Comparison of ENCODE assay signal across 23 cellular contexts in the genomic region with DNA sequence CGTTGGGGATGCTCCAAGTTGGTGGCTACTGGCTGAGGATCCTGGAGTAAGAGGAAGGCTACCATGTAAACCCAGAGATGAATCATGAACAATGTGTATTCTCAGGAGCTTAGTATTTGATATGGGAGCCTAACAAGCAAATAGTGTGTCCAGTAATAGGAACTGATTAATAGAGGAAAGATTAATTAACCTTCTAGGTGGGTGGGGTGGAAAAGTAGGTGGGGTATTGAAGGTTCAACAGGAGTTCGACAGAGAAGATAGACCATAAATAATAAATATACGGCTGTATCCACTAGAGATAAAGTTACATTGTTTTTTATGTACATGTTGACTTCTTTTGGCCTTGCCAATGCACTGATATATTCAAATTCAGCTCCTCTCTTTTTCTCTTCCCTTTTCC. TPM values are rescaled to one million over a fixed set of nuclear protein-coding genes. Genes with fewer than 3 reads are reported as not detected.
DNase-seq lines count a peak whose midpoint lies in the region; ATAC-seq and FAIRE-seq lines count a peak whose summit lies in the region.
"Had no signal": no experiment of that assay in that cellular context is flagged by ENCODE, and none has a peak within 500 bp of the region (broad histone marks: within the 10 kb centered on the region; RNA-seq: fewer than 3 reads in every experiment).

No MANE protein-coding gene starts in this region.

- H3K4me3 ChIP-seq in small intestine (ENCODE audit: low read depth in 1 of 2, low read length in 2 of 2) = no peak overlapping the region

- H3K4me3 Mint-ChIP-seq in T-helper 2 cell treated with Interferon-gamma antibody and Interleukin-4, amounts not matched to agents 5 μg/mL and 100 μg/mL, for 36 hours = no peak overlapping the region
- H3K4me3 Mint-ChIP-seq in stimulated activated naive CD8-positive, alpha-beta T cell treated with anti-CD3 and anti-CD28 coated beads, Interleukin-15, Interleukin-2, amounts not matched to agents 100 ng/mL and 50 ng/mL, for 24 hours = no peak overlapping the region
- no peak overlapping the region for H3K4me3 Mint-ChIP-seq in activated T-helper 2 cell treated with anti-CD3 and anti-CD28 coated beads, Interferon-gamma antibody, Interleukin-2, Interleukin-4, amounts not matched to agents 10 μg/mL and 5 μg/mL and 100 μg/mL, durations not matched to agents 14 hours and 24 hours and 36 hours (ENCODE audit: low read depth)
- no peak overlapping the region for H3K4me3 Mint-ChIP-seq in stimulated activated effector memory CD8-positive, alpha-beta T cell treated with anti-CD3 and anti-CD28 coated beads, Interleukin-12 subunit alpha, Interleukin-12 subunit beta, amount 100 ng/mL, for 72 hours
- H3K4me3 Mint-ChIP-seq: CD14-positive monocyte had no signal

- no peaks in the 10 kb centered on the region for H3K9me3 Mint-ChIP-seq in T-helper 2 cell treated with Interferon-gamma antibody and Interleukin-4, amounts not matched to agents 5 μg/mL and 100 μg/mL, for 36 hours
- H3K9me3 Mint-ChIP-seq in stimulated activated naive CD8-positive, alpha-beta T cell treated with anti-CD3 and anti-CD28 coated beads, Interleukin-15, Interleukin-2, amounts not matched to agents 100 ng/mL and 50 ng/mL, for 24 hours = no peaks in the 10 kb centered on the region
- H3K9me3 Mint-ChIP-seq in activated T-helper 2 cell treated with anti-CD3 and anti-CD28 coated beads, Interferon-gamma antibody, Interleukin-2, Interleukin-4, amounts not matched to agents 10 μg/mL and 5 μg/mL and 100 μg/mL, durations not matched to agents 14 hours and 24 hours and 36 hours = no peaks in the 10 kb centered on the region
- H3K9me3 Mint-ChIP-seq in stimulated activated effector memory CD8-positive, alpha-beta T cell treated with anti-CD3 and anti-CD28 coated beads, Interleukin-12 subunit alpha, Interleukin-12 subunit beta, amount 100 ng/mL, for 72 hours = no peaks in the 10 kb centered on the region
- H3K9me3 Mint-ChIP-seq: CD14-positive monocyte had no signal

- H3K4me1 ChIP-seq in small intestine (ENCODE audit: control insufficient read depth in 2 of 2, insufficient read depth in 1 of 2, low read depth in 1 of 2, low read length in 1 of 2) = peaks cover 7 to 11% of the 10 kb centered on the region in 2 donors
- H3K4me1 ChIP-seq: BE2C had no signal

- H3K36me3 Mint-ChIP-seq in T-helper 2 cell treated with Interferon-gamma antibody and Interleukin-4, amounts not matched to agents 5 μg/mL and 100 μg/mL, for 36 hours (ENCODE audit: low read depth) = peaks cover 7% of the 10 kb centered on the region
- peaks cover 22% of the 10 kb centered on the region for H3K36me3 Mint-ChIP-seq in stimulated activated naive CD8-positive, alpha-beta T cell treated with anti-CD3 and anti-CD28 coated beads, Interleukin-15, Interleukin-2, amounts not matched to agents 100 ng/mL and 50 ng/mL, for 24 hours (ENCODE audit: low read depth)
- H3K36me3 Mint-ChIP-seq in activated T-helper 2 cell treated with anti-CD3 and anti-CD28 coated beads, Interferon-gamma antibody, Interleukin-2, Interleukin-4, amounts not matched to agents 10 μg/mL and 5 μg/mL and 100 μg/mL, durations not matched to agents 14 hours and 24 hours and 36 hours (ENCODE audit: low read depth) = no peaks in the 10 kb centered on the region
- H3K36me3 Mint-ChIP-seq in stimulated activated effector memory CD8-positive, alpha-beta T cell treated with anti-CD3 and anti-CD28 coated beads, Interleukin-12 subunit alpha, Interleukin-12 subunit beta, amount 100 ng/mL, for 72 hours = peaks cover 29% of the 10 kb centered on the region

- DNase-seq in T-helper 2 cell treated with Interferon-gamma antibody and Interleukin-4, amounts not matched to agents 5 μg/mL and 100 μg/mL, for 36 hours (ENCODE audit: low spot score) = no peak
- DNase-seq in T-helper 2 cell (no peak), small intestine (no peak)
- DNase-seq in stimulated activated naive CD8-positive, alpha-beta T cell treated with anti-CD3 and anti-CD28 coated beads, Interleukin-15, Interleukin-2, amounts not matched to agents 100 U/mL and 50 U/mL, for 24 hours = no peak
- DNase-seq in activated T-helper 2 cell treated with anti-CD3 and anti-CD28 coated beads, Interferon-gamma antibody, Interleukin-2, Interleukin-4, amounts not matched to agents 10 μg/mL and 5 μg/mL and 100 μg/mL, durations not matched to agents 14 hours and 24 hours and 36 hours (ENCODE audit: low spot score) = no peak
- no peak for DNase-seq in stimulated activated effector memory CD8-positive, alpha-beta T cell treated with anti-CD3 and anti-CD28 coated beads, Interleukin-12 subunit alpha, Interleukin-12 subunit beta, amount 100 ng/mL, for 72 hours (ENCODE audit: low spot score in 2 of 2)
- DNase-seq in activated effector memory CD4-positive, alpha-beta T cell treated with anti-CD3 and anti-CD28 coated beads, Interleukin-2, amount 50 U/mL, for 16 hours = no peak
- DNase-seq: 8988T, ACHN, BE2C, DMS53, H7, NCI-H1048, NCI-H1417, NCI-H1694, NCI-H2029 treated with DMSO at 0.1 percent for 48 hours, NCI-H446 treated with DMSO at 0.1 percent for 48 hours, NCI-H526, SHP77 treated with DMSO at 0.1 percent for 48 hours had no signal

- no peaks in the 10 kb centered on the region for H3K9me3 ChIP-seq in small intestine (ENCODE audit: control insufficient read depth, low read depth)
- H3K9me3 ChIP-seq: BE2C had no signal

- intact Hi-C loops in activated T-helper 2 cell treated with anti-CD3 and anti-CD28 coated beads, Interferon-gamma antibody, Interleukin-2, Interleukin-4, amounts not matched to agents 10 μg/mL and 5 μg/mL and 100 μg/mL, durations not matched to agents 14 hours and 24 hours and 36 hours (cut with micrococcal nuclease) = no loop called here

- no peak for ATAC-seq in stimulated activated naive CD8-positive, alpha-beta T cell treated with anti-CD3 and anti-CD28 coated beads, Interleukin-15, Interleukin-2, amounts not matched to agents 100 U/mL and 50 U/mL, for 24 hours
- ATAC-seq in stimulated activated effector memory CD8-positive, alpha-beta T cell treated with anti-CD3 and anti-CD28 coated beads, Interleukin-12 subunit alpha, Interleukin-12 subunit beta, amount 100 ng/mL, for 72 hours = no peak

- H3K36me3 ChIP-seq in small intestine (ENCODE audit: control insufficient read depth in 2 of 2, insufficient read depth in 2 of 2, low read length in 2 of 2) = no peaks in the 10 kb centered on the region
- H3K36me3 ChIP-seq: BE2C had no signal

- no peaks in the 10 kb centered on the region for H3K27me3 ChIP-seq in small intestine (ENCODE audit: control insufficient read depth in 2 of 2, insufficient read depth in 2 of 2, low read length in 2 of 2)
- H3K27me3 ChIP-seq: BE2C had no signal

- H3K27me3 Mint-ChIP-seq in T-helper 2 cell treated with Interferon-gamma antibody and Interleukin-4, amounts not matched to agents 5 μg/mL and 100 μg/mL, for 36 hours (ENCODE audit: low read depth) = no peaks in the 10 kb centered on the region
- no peaks in the 10 kb centered on the region for H3K27me3 Mint-ChIP-seq in stimulated activated naive CD8-positive, alpha-beta T cell treated with anti-CD3 and anti-CD28 coated beads, Interleukin-15, Interleukin-2, amounts not matched to agents 100 ng/mL and 50 ng/mL, for 24 hours
- no peaks in the 10 kb centered on the region for H3K27me3 Mint-ChIP-seq in activated T-helper 2 cell treated with anti-CD3 and anti-CD28 coated beads, Interferon-gamma antibody, Interleukin-2, Interleukin-4, amounts not matched to agents 10 μg/mL and 5 μg/mL and 100 μg/mL, durations not matched to agents 14 hours and 24 hours and 36 hours (ENCODE audit: low read depth)

- 68 to 80% (median 80%) methylated on average over 3 of the region's 3 CpGs for WGBS in small intestine, 3 donors

- no peak for FAIRE-seq in small intestine (lab: Jason Lieb, UNC)

- peak overlapping the region; percentile 8 for H3K27ac Mint-ChIP-seq in T-helper 2 cell treated with Interferon-gamma antibody and Interleukin-4, amounts not matched to agents 5 μg/mL and 100 μg/mL, for 36 hours
- H3K27ac Mint-ChIP-seq in stimulated activated naive CD8-positive, alpha-beta T cell treated with anti-CD3 and anti-CD28 coated beads, Interleukin-15, Interleukin-2, amounts not matched to agents 100 ng/mL and 50 ng/mL, for 24 hours = peak overlapping the region; percentile 13
- peak overlapping the region; percentile 7 for H3K27ac Mint-ChIP-seq in activated T-helper 2 cell treated with anti-CD3 and anti-CD28 coated beads, Interferon-gamma antibody, Interleukin-2, Interleukin-4, amounts not matched to agents 10 μg/mL and 5 μg/mL and 100 μg/mL, durations not matched to agents 14 hours and 24 hours and 36 hours
- H3K27ac Mint-ChIP-seq in stimulated activated effector memory CD8-positive, alpha-beta T cell treated with anti-CD3 and anti-CD28 coated beads, Interleukin-12 subunit alpha, Interleukin-12 subunit beta, amount 100 ng/mL, for 72 hours = peak overlapping the region; percentile 77

- H3K4me1 Mint-ChIP-seq in T-helper 2 cell treated with Interferon-gamma antibody and Interleukin-4, amounts not matched to agents 5 μg/mL and 100 μg/mL, for 36 hours (ENCODE audit: low read depth) = peaks cover 21% of the 10 kb centered on the region
- peaks cover 69% of the 10 kb centered on the region for H3K4me1 Mint-ChIP-seq in stimulated activated naive CD8-positive, alpha-beta T cell treated with anti-CD3 and anti-CD28 coated beads, Interleukin-15, Interleukin-2, amounts not matched to agents 100 ng/mL and 50 ng/mL, for 24 hours (ENCODE audit: low read depth)
- H3K4me1 Mint-ChIP-seq in activated T-helper 2 cell treated with anti-CD3 and anti-CD28 coated beads, Interferon-gamma antibody, Interleukin-2, Interleukin-4, amounts not matched to agents 10 μg/mL and 5 μg/mL and 100 μg/mL, durations not matched to agents 14 hours and 24 hours and 36 hours (ENCODE audit: low read depth) = peaks cover 27% of the 10 kb centered on the region
- peaks cover 82% of the 10 kb centered on the region for H3K4me1 Mint-ChIP-seq in stimulated activated effector memory CD8-positive, alpha-beta T cell treated with anti-CD3 and anti-CD28 coated beads, Interleukin-12 subunit alpha, Interleukin-12 subunit beta, amount 100 ng/mL, for 72 hours

- H3K27ac ChIP-seq in small intestine (ENCODE audit: low read depth in 1 of 2, low read length in 1 of 2) = no peak overlapping the region
- H3K27ac ChIP-seq: HL-60, RWPE1 had no signal

RNA-seq across cellular contexts. Expression of a gene that starts 43.1 kb away (rescaled TPM):
- total RNA-seq in activated T-helper 2 cell treated with anti-CD3 and anti-CD28 coated beads, Interferon-gamma antibody, Interleukin-2, Interleukin-4, amounts not matched to agents 10 μg/mL and 5 μg/mL and 100 μg/mL, durations not matched to agents 14 hours and 24 hours and 36 hours = 17.9 and 21.1 TPM in 2 replicates
- 10 to 100 TPM in 2 of 3 donors, 1 to 10 TPM in 1; 8.1 to 18.3 (median 11.9) TPM for polyA plus RNA-seq in small intestine

Comparison
In these comparisons a context has a peak if more than half of its experiments do, and no peak if none do; other contexts are left out.
1. H3K27ac Mint-ChIP-seq: peak in every context shown above with its lines; median percentile 77 in stimulated activated effector memory CD8-positive, alpha-beta T cell treated with anti-CD3 and anti-CD28 coated beads, Interleukin-12 subunit alpha, Interleukin-12 subunit beta, amount 100 ng/mL, for 72 hours; 13 in stimulated activated naive CD8-positive, alpha-beta T cell treated with anti-CD3 and anti-CD28 coated beads, Interleukin-15, Interleukin-2, amounts not matched to agents 100 ng/mL and 50 ng/mL, for 24 hours; 8 in T-helper 2 cell treated with Interferon-gamma antibody and Interleukin-4, amounts not matched to agents 5 μg/mL and 100 μg/mL, for 36 hours; 7 in activated T-helper 2 cell treated with anti-CD3 and anti-CD28 coated beads, Interferon-gamma antibody, Interleukin-2, Interleukin-4, amounts not matched to agents 10 μg/mL and 5 μg/mL and 100 μg/mL, durations not matched to agents 14 hours and 24 hours and 36 hours.